Comparison of ENCODE assay signal across 8 cellular contexts in the genomic region with DNA sequence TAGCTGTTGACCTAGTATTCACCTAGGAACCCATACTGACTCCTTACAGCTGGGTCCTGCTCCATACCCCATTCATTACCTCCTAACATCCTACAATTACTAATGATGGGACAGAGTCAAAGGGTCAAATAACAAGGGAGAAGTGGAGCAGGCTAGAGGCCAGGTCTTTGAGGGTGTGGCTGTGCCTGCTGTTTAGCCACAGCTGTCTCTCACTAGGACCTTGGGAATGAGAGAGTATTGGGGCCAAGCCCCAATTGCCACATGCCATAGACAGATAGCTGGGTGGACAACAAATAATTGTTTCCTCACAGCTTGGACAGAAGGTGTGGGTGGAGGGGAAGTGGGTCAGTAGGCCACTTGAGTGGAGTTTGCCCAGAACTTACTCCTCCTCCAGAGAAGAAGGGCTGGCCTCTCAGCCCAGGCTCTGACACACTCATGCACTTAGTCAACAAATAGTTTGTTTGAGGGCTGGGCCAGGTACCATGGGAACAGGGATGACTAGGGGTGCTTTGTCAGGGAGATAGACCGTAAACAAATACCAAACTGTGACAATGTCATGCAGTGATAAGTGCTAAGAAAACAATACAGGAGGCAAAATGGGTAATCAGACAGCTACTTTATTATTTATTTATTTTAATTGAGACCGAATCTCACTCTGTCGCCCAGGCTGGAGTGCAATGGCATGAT. TPM values are rescaled to one million over a fixed set of nuclear protein-coding genes. Genes with fewer than 3 reads are reported as not detected.
A peak's percentile ranks its signal among the peaks of the same experiment; 100 is the strongest.
DNase-seq lines count a peak whose midpoint lies in the region; ATAC-seq, FAIRE-seq and TF ChIP-seq lines count a peak whose summit lies in the region.

No MANE protein-coding gene starts in this region.

- H3K9me3 ChIP-seq in iPS-18a (ENCODE audit: control insufficient read depth, low read depth, low read length) (no peaks in the 10 kb centered on the region), small intestine (ENCODE audit: control insufficient read depth, low read depth) (no peaks in the 10 kb centered on the region)

- peaks cover 8% of the 10 kb centered on the region for H3K36me3 ChIP-seq in iPS-18a (ENCODE audit: control insufficient read depth, low read depth, low read length)
- no peaks in the 10 kb centered on the region for H3K36me3 ChIP-seq in small intestine (ENCODE audit: control insufficient read depth in 2 of 2, insufficient read depth in 2 of 2, low read length in 2 of 2)

- in situ Hi-C loops in astrocyte of the spinal cord (cut with HindIII; ENCODE audit: low sequenced_read_pairs), result no loop called here

- DNase-seq in EL, result peak; percentile 92
- DNase-seq in NCI-H2081 (lab: John Stamatoyannopoulos, UW), result peak; percentile 60 to 81
- peak; percentile 91 for DNase-seq in astrocyte of the spinal cord (ENCODE audit: low read depth, low spot score)
- DNase-seq in small intestine, result peak; percentile 97
- no peak for DNase-seq in NCI-H1048 (lab: John Stamatoyannopoulos, UW)
- no peak for DNase-seq in HEK293T (ENCODE audit: extremely low spot score)

- POLR2A ChIA-PET in HEK293T (lab: Yijun Ruan, JAX), result interaction anchor here (1.3 to 1.4 kb wide), 2 partner anchors 10 to 13 kb away, joined by 3 to 5 read pairs; a partner anchor contains a TSS

- 3 to 28% (median 28%) methylated on average over 3 of the region's 3 CpGs for WGBS in small intestine, 3 donors

- H3K4me3 ChIP-seq in astrocyte of the spinal cord (ENCODE audit: low read depth, low read length) (no peak overlapping the region), iPS-18a (ENCODE audit: low read length) (peak overlapping the region; percentile 31), small intestine (ENCODE audit: low read depth in 1 of 2, low read length in 2 of 2) (no peak overlapping the region)

- peak overlapping the region; percentile 64 for H3K9ac ChIP-seq in iPS-18a (ENCODE audit: low read length)

- CTCF ChIA-PET in HEK293T (lab: Yijun Ruan, JAX), result interaction anchor here (1.2 kb wide), 1 partner anchor 41 kb away, joined by 3 read pairs; no protein-coding TSS in a partner anchor

- H3K27ac ChIP-seq in iPS-18a (ENCODE audit: low read length) (peak overlapping the region; percentile 84), small intestine (ENCODE audit: low read depth in 1 of 2, low read length in 1 of 2) (peak overlapping the region in 1 of 2 donors; percentile 78)

- no peak for TF ChIP-seq CTCF in astrocyte of the spinal cord (IDR thresholded peaks at IDR 0.05; ENCODE audit: low read depth, low read length)

- no peaks in the 10 kb centered on the region for H3K27me3 ChIP-seq in iPS-18a (ENCODE audit: control insufficient read depth, insufficient read depth, low read length)
- no peaks in the 10 kb centered on the region for H3K27me3 ChIP-seq in small intestine (ENCODE audit: control insufficient read depth in 2 of 2, insufficient read depth in 2 of 2, low read length in 2 of 2)

- peaks cover 20% of the 10 kb centered on the region for H3K4me1 ChIP-seq in iPS-18a (ENCODE audit: control insufficient read depth, low read depth, low read length)
- H3K4me1 ChIP-seq in small intestine (ENCODE audit: control insufficient read depth in 2 of 2, insufficient read depth in 1 of 2, low read depth in 1 of 2, low read length in 1 of 2), result peaks cover 7 to 8% of the 10 kb centered on the region in 2 donors

- FAIRE-seq in small intestine (lab: Jason Lieb, UNC), result no peak

- ATAC-seq in GM18858 (IDR thresholded peaks at IDR 0.05; ENCODE audit: unreplicated experiment), result no peak

TF ChIP-seq in HEK293T, 16 proteins besides CTCF, POLR2A, EP300 and RAD21:
- TF ChIP-seq HDGF (IDR thresholded peaks at IDR 0.05; ENCODE audit: borderline replicate concordance), result no peak
- no peak for TF ChIP-seq LEF1 (IDR thresholded peaks at IDR 0.05; ENCODE audit: borderline replicate concordance)
- TF ChIP-seq FOXA1 (IDR thresholded peaks at IDR 0.05), result no peak

RNA-seq across cellular contexts. Expression of a gene that starts 10.2 kb away (rescaled TPM):
- polyA plus RNA-seq in small intestine, result 100 to 1,000 TPM in 1 of 3 donors, 10 to 100 TPM in 2; 25.3 to 111 (median 45.1) TPM

RNA-seq across cellular contexts. Expression of a gene that starts 11.0 kb away (rescaled TPM):
- 100 to 1,000 TPM in 1 of 3 donors, 10 to 100 TPM in 2; 77.3 to 104 (median 99.6) TPM for polyA plus RNA-seq in small intestine

RNA-seq across cellular contexts. Expression of a gene that starts 15.2 kb away (rescaled TPM):
- polyA plus RNA-seq in small intestine, result 10 to 100 TPM; 30.6 to 76.5 (median 50.8) TPM

RNA-seq across cellular contexts. Expression of a gene that starts 15.6 kb away (rescaled TPM):
- 10 to 100 TPM; 15.0 to 21.7 (median 16.8) TPM for polyA plus RNA-seq in small intestine

RNA-seq across cellular contexts. Expression of a gene that starts 27.0 kb away (rescaled TPM):
- 1 to 10 TPM in 2 of 3 donors, under 1 TPM in 1; 0.69 to 6.0 (median 2.4) TPM for polyA plus RNA-seq in small intestine

Comparison
In these comparisons a context has a peak if more than half of its experiments do, and no peak if none do; other contexts are left out.
1. DNase-seq: peak in EL (single experiment), NCI-H2081 (2 of 2), astrocyte of the spinal cord (single experiment) and small intestine (single experiment); none in NCI-H1048 (single experiment) and HEK293T (single experiment).